ENCODE assay signal across 16 cellular contexts in genomic region chr3:183357564-183358079, GRCh38.
"Had no signal": no experiment of that assay in that cellular context is flagged by ENCODE, and none has a peak within 500 bp of the region (broad histone marks: within the 10 kb centered on the region; RNA-seq: fewer than 3 reads in every experiment).

No MANE protein-coding gene starts in this region.

- H3K4me1 Mint-ChIP-seq: nephron; stimulated activated memory B cell treated with anti-CD40 and anti-IgM and Interleukin-4, amounts not matched to agents 10 μg/mL and 1 μg/mL and 100 μg/mL, for 72 hours had no signal

- H3K9me3 Mint-ChIP-seq: activated CD8-positive, alpha-beta T cell treated with anti-CD3 and anti-CD28 coated beads for 36 hours; activated naive CD8-positive, alpha-beta T cell treated with anti-CD3 and anti-CD28 coated beads, Interleukin-2, amount 10 ng/mL, durations not matched to agents 7 days and 5 days; nephron; stimulated activated memory B cell treated with anti-CD40 and anti-IgM and Interleukin-4, amounts not matched to agents 10 μg/mL and 1 μg/mL and 100 μg/mL, for 72 hours had no signal

- H3K4me3 Mint-ChIP-seq: activated CD4-positive, alpha-beta T cell treated with anti-CD3 and anti-CD28 coated beads for 36 hours; activated CD8-positive, alpha-beta T cell treated with anti-CD3 and anti-CD28 coated beads for 36 hours; activated naive CD8-positive, alpha-beta T cell treated with anti-CD3 and anti-CD28 coated beads, Interleukin-2, amount 10 ng/mL, durations not matched to agents 7 days and 5 days; nephron; stimulated activated memory B cell treated with anti-CD40 and anti-IgM and Interleukin-4, amounts not matched to agents 10 μg/mL and 1 μg/mL and 100 μg/mL, for 72 hours had no signal

- H3K36me3 Mint-ChIP-seq: stimulated activated memory B cell treated with anti-CD40 and anti-IgM and Interleukin-4, amounts not matched to agents 10 μg/mL and 1 μg/mL and 100 μg/mL, for 72 hours had no signal

- H3K27me3 Mint-ChIP-seq: activated CD4-positive, alpha-beta T cell treated with anti-CD3 and anti-CD28 coated beads for 36 hours; activated CD8-positive, alpha-beta T cell treated with anti-CD3 and anti-CD28 coated beads for 36 hours; activated naive CD8-positive, alpha-beta T cell treated with anti-CD3 and anti-CD28 coated beads, Interleukin-2, amount 10 ng/mL, durations not matched to agents 7 days and 5 days had no signal

- H3K4me3 ChIP-seq: gastroesophageal sphincter, heart right ventricle, thyroid gland had no signal

- H3K27ac Mint-ChIP-seq: activated CD4-positive, alpha-beta T cell treated with anti-CD3 and anti-CD28 coated beads for 36 hours; activated CD8-positive, alpha-beta T cell treated with anti-CD3 and anti-CD28 coated beads for 36 hours; activated naive CD8-positive, alpha-beta T cell treated with anti-CD3 and anti-CD28 coated beads, Interleukin-2, amount 10 ng/mL, durations not matched to agents 7 days and 5 days; nephron; stimulated activated memory B cell treated with anti-CD40 and anti-IgM and Interleukin-4, amounts not matched to agents 10 μg/mL and 1 μg/mL and 100 μg/mL, for 72 hours had no signal

- ATAC-seq: activated CD4-positive, alpha-beta T cell treated with anti-CD3 and anti-CD28 coated beads for 36 hours; activated CD8-positive, alpha-beta T cell treated with anti-CD3 and anti-CD28 coated beads for 36 hours; gastroesophageal sphincter; heart right ventricle; stimulated activated memory B cell treated with anti-CD40 and anti-IgM and Interleukin-4, amounts not matched to agents 10 μg/mL and 1 μg/mL and 100 μg/mL, for 72 hours had no signal

- DNase-seq: activated CD4-positive, alpha-beta T cell treated with anti-CD3 and anti-CD28 coated beads for 36 hours; activated CD8-positive, alpha-beta T cell treated with anti-CD3 and anti-CD28 coated beads for 36 hours; activated gamma-delta T cell treated with Interleukin-2 at 50 U/mL for 16 hours; activated naive CD8-positive, alpha-beta T cell treated with anti-CD3 and anti-CD28 coated beads, Interleukin-2, amount 10 ng/mL, durations not matched to agents 7 days and 5 days; activated T-cell treated with anti-CD3 and anti-CD28 coated beads, Interleukin-2, amount 50 U/mL, for 48 hours; aorta; cortex of kidney; effector CD4-positive, alpha-beta T cell; heart right ventricle; occipital lobe; stimulated activated CD4-positive, alpha-beta T cell treated with anti-CD3 and anti-CD28 coated beads, Interleukin-2, amount 100 ng/mL, for 48 hours; T-helper 9 cell; thyroid gland had no signal
